Comparison of ENCODE assay signal across 8 cellular contexts in the genomic region with DNA sequence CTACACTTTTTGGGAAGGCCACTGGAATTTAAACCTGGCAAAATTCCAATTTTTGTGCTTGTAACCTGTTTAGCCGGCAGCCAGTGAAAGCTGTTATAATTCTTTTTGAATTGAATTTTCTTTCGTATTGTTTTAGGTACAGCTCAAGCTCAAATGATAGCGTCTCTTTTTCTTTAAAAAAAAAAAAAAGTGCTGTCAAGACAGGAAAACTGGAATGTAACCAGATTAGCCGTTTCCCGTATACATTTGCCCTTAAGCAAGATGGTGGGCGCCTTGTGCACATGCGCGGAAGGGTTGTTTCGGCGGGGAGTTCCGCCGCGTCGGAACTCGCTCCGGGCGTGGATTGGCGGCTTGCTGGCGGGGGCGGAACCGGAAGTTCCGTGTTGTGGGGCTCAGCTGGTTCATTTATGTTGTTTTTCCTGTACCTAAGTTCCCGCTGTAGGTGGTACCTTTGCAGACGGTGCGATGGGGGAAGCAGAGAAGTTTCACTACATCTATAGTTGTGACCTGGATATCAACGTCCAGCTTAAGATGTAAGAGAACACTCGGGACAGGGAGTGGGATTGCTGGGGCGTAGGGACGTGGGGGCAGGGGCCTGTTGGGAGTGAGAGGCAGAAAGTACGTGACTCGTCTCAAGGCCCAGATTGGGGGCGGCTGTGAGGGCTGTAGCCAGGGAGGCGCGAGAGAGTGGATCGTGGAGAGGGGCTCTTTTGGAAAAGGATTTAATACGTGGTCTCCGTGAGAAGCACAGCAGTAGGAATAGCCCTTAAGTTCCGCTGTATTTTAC. TPM values are rescaled to one million over a fixed set of nuclear protein-coding genes. Genes with fewer than 3 reads are reported as not detected.
A peak's percentile ranks its signal among the peaks of the same experiment; 100 is the strongest.
DNase-seq lines count a peak whose midpoint lies in the region; ATAC-seq, FAIRE-seq and TF ChIP-seq lines count a peak whose summit lies in the region.

PIK3C3 (plus strand) TSS at position 408 of the 787 bp plus-strand sequence; CDS start at position 466, 58 bp downstream.

- H3K9me3 ChIP-seq in adrenal gland (replicated peaks in 1 of 3) (no peaks in the 10 kb centered on the region), heart left ventricle (no peaks in the 10 kb centered on the region)

- peak within 1 kb of the TSS in 4 of 5 donors; percentile 65 to 84 (median 74) for H3K27ac ChIP-seq in adrenal gland
- peak within 1 kb of the TSS; percentile 19 to 85 (median 73) for H3K27ac ChIP-seq in heart left ventricle

- TF ChIP-seq POLR2A in GM12892 (IDR thresholded peaks at IDR 0.05; ENCODE audit: low read depth, low read length) (peak; percentile 55; the same call in 1 of the 2 replicates), adrenal gland (IDR thresholded peaks at IDR 0.05) (peak in 1 of 2 donors; percentile 51), heart left ventricle (IDR thresholded peaks at IDR 0.05) (no peak)

- DNase-seq in GM12892 (ENCODE audit: insufficient read length) (peak; percentile 54), NCI-H146 (lab: John Stamatoyannopoulos, UW) (peak; percentile 99), T-helper 1 cell (peak; percentile 94 to 98 (median 96)), adrenal gland (peak; percentile 96 to 98 (median 97)), heart left ventricle (peak; percentile 97 to 99 (median 98)), pons (ENCODE audit: low spot score) (peak; percentile 97), type B pancreatic cell (ENCODE audit: extremely low spot score, unreplicated experiment) (peak; percentile 95)

- peak within 1 kb of the TSS; percentile 99 for H3K4me3 Mint-ChIP-seq in type B pancreatic cell

- 0 to 2% (median 1%) methylated on average over 34 to 38 of the region's 38 CpGs for WGBS in adrenal gland, 4 donors
- WGBS in heart left ventricle, 4 donors: 0 to 1% (median 1%) methylated on average over 38 of the region's 38 CpGs

- intact Hi-C loops in adrenal gland (cut with DNase I) (no loop called here), heart left ventricle (cut with DNase I) (no loop called here)

- H3K4me1 Mint-ChIP-seq in type B pancreatic cell (ENCODE audit: unreplicated experiment): peaks cover 21% of the 10 kb centered on the region

- peak within 1 kb of the TSS; percentile 98 for H3K27ac Mint-ChIP-seq in type B pancreatic cell

- H3K4me1 ChIP-seq in adrenal gland (replicated peaks in 1 of 2) (peaks cover 6 to 24% of the 10 kb centered on the region in 2 donors), heart left ventricle (peaks cover 5 to 33% (median 19%) of the 10 kb centered on the region in 12 donors)

- H3K4me3 ChIP-seq in adrenal gland (peak within 1 kb of the TSS; percentile 70 to 77 (median 76)), heart left ventricle (peak within 1 kb of the TSS; percentile 62 to 95 (median 86))

- peaks cover 0 to 6% of the 10 kb centered on the region in 2 donors for H3K36me3 ChIP-seq in adrenal gland (replicated peaks in 1 of 2)
- H3K36me3 ChIP-seq in heart left ventricle: peaks cover 0 to 29% (median 19%) of the 10 kb centered on the region in 9 donors

- FAIRE-seq in GM12892 (lab: Jason Lieb, UNC): peak; percentile 99

- no peaks in the 10 kb centered on the region for H3K9me3 Mint-ChIP-seq in type B pancreatic cell

- peaks cover 12% of the 10 kb centered on the region for H3K36me3 Mint-ChIP-seq in type B pancreatic cell

- no peak for TF ChIP-seq CTCF in adrenal gland (IDR thresholded peaks at IDR 0.05)
- no peak for TF ChIP-seq CTCF in heart left ventricle (IDR thresholded peaks at IDR 0.05)
- TF ChIP-seq CTCF in type B pancreatic cell (conservative IDR thresholded peaks at IDR 0.05): no peak

- H3K27me3 ChIP-seq in adrenal gland (no peaks in the 10 kb centered on the region), heart left ventricle (no peaks in the 10 kb centered on the region)

- peaks cover 11% of the 10 kb centered on the region for H3K27me3 Mint-ChIP-seq in type B pancreatic cell

- peak; percentile 99 for ATAC-seq in HG02852 (IDR thresholded peaks at IDR 0.05; ENCODE audit: unreplicated experiment)
- ATAC-seq in heart left ventricle: peak; percentile 98 to 100 (median 100)

RNA-seq across cellular contexts. Expression of gene PIK3C3, which starts in this region (rescaled TPM):
- polyA plus RNA-seq in GM12892 (2012; ENCODE audit: missing spikeins): 33.7 TPM
- 10 to 100 TPM; 24.4 to 82.2 (median 64.3) TPM for total RNA-seq in adrenal gland
- polyA plus RNA-seq in adrenal gland: 10 to 100 TPM; 35.0 to 68.9 (median 46.3) TPM
- total RNA-seq in heart left ventricle: 10 to 100 TPM; 15.9 to 44.3 (median 29.9) TPM
- 10 to 100 TPM in 1 of 2 donors, 1 to 10 TPM in 1; 9.5 to 28.2 TPM for polyA plus RNA-seq in heart left ventricle
- total RNA-seq in type B pancreatic cell (ENCODE audit: low replicate concordance): 44.3 and 58.6 TPM in 2 replicates

Comparison
In these comparisons a context has a peak if more than half of its experiments do, and no peak if none do; other contexts are left out.
1. Peak in every context shown above with its lines: DNase-seq, ATAC-seq, H3K4me3 ChIP-seq and H3K27ac ChIP-seq.